Comparison of ENCODE assay signal across 2 cellular contexts in genomic region chr20:51688600-51688999, GRCh38.
TF ChIP-seq lines count a peak whose summit lies in the region.

No MANE protein-coding gene starts in this region.

TF ChIP-seq in A549, 52 proteins besides CTCF, POLR2A, EP300 and RAD21:
- TF ChIP-seq POLR2AphosphoS2 (conservative IDR thresholded peaks at IDR 0.05; ENCODE audit: low read length) (no peak), USF2 (IDR thresholded peaks at IDR 0.05) (no peak), SMC3 (IDR thresholded peaks at IDR 0.05) (no peak), HMGXB4 (CRISPR knock-in tag; IDR thresholded peaks at IDR 0.05; ENCODE audit: borderline replicate concordance) (no peak), ZFP36 (IDR thresholded peaks at IDR 0.05; ENCODE audit: borderline replicate concordance, partially characterized antibody) (no peak), FOXS1 (CRISPR knock-in tag; IDR thresholded peaks at IDR 0.05) (no peak), GATA3 (IDR thresholded peaks at IDR 0.05; ENCODE audit: borderline replicate concordance) (no peak), MAFK (IDR thresholded peaks at IDR 0.05; ENCODE audit: partially characterized antibody) (no peak), EHMT2 (IDR thresholded peaks at IDR 0.05; ENCODE audit: low read depth) (no peak), TFCP2L1 (CRISPR knock-in tag; IDR thresholded peaks at IDR 0.05) (no peak), FOSL2 (IDR thresholded peaks at IDR 0.05) (no peak), FOSL2 (CRISPR knock-in tag; IDR thresholded peaks at IDR 0.05) (no peak), HDAC2 (IDR thresholded peaks at IDR 0.05) (no peak), ATOH8 (CRISPR knock-in tag; IDR thresholded peaks at IDR 0.05; ENCODE audit: low read depth) (no peak), NPAS2 (CRISPR knock-in tag; IDR thresholded peaks at IDR 0.05; ENCODE audit: borderline replicate concordance) (no peak), MAX (IDR thresholded peaks at IDR 0.05) (no peak), BHLHE40 (IDR thresholded peaks at IDR 0.05; ENCODE audit: low read depth, low read length) (no peak), ELK1 (IDR thresholded peaks at IDR 0.05; ENCODE audit: low read depth, low read length) (no peak), CEBPB (IDR thresholded peaks at IDR 0.05) (no peak), CHD2 (IDR thresholded peaks at IDR 0.05; ENCODE audit: low read length, partially characterized antibody) (no peak)

TF ChIP-seq in K562, 482 proteins besides CTCF, POLR2A, EP300 and RAD21:
- TF ChIP-seq MEF2A (IDR thresholded peaks at IDR 0.05; ENCODE audit: control insufficient read depth, low read depth, low read length) (no peak), ZBTB7A (IDR thresholded peaks at IDR 0.05; ENCODE audit: borderline replicate concordance, control insufficient read depth, low read depth, low read length) (no peak), ZNF589 (CRISPR knock-in tag; IDR thresholded peaks at IDR 0.05; ENCODE audit: low read depth) (no peak), KHSRP (IDR thresholded peaks at IDR 0.05) (no peak), ZNF274 (IDR thresholded peaks at IDR 0.05; ENCODE audit: borderline replicate concordance, low read depth, low read length) (no peak), ZFP91 (CRISPR knock-in tag; IDR thresholded peaks at IDR 0.05) (no peak), TSC22D4 (tag; IDR thresholded peaks at IDR 0.05) (no peak), NR2F6 (CRISPR knock-in tag; IDR thresholded peaks at IDR 0.05) (no peak), RB1 (IDR thresholded peaks at IDR 0.05; ENCODE audit: low read depth) (no peak), SRF (CRISPR knock-in tag; IDR thresholded peaks at IDR 0.05) (no peak), KLF6 (CRISPR knock-in tag; IDR thresholded peaks at IDR 0.05; ENCODE audit: borderline replicate concordance) (no peak), PTBP1 (IDR thresholded peaks at IDR 0.05; ENCODE audit: low read depth, low read length) (no peak), ZNF347 (CRISPR knock-in tag; IDR thresholded peaks at IDR 0.05; ENCODE audit: low read depth) (no peak), ZNF121 (CRISPR knock-in tag; conservative IDR thresholded peaks at IDR 0.05) (no peak), SAFB (IDR thresholded peaks at IDR 0.05; ENCODE audit: borderline replicate concordance, low read depth, low read length) (no peak), ZNF707 (CRISPR knock-in tag; conservative IDR thresholded peaks at IDR 0.05) (no peak), RBM14 (IDR thresholded peaks at IDR 0.05; ENCODE audit: borderline replicate concordance, insufficient read depth, low read depth, low read length) (no peak), U2AF1 (optimal IDR thresholded peaks at IDR 0.05; ENCODE audit: low read depth, low read length) (no peak), ZNF24 (IDR thresholded peaks at IDR 0.05) (no peak)
